Comparison of ENCODE assay signal across 16 cellular contexts in the genomic region with DNA sequence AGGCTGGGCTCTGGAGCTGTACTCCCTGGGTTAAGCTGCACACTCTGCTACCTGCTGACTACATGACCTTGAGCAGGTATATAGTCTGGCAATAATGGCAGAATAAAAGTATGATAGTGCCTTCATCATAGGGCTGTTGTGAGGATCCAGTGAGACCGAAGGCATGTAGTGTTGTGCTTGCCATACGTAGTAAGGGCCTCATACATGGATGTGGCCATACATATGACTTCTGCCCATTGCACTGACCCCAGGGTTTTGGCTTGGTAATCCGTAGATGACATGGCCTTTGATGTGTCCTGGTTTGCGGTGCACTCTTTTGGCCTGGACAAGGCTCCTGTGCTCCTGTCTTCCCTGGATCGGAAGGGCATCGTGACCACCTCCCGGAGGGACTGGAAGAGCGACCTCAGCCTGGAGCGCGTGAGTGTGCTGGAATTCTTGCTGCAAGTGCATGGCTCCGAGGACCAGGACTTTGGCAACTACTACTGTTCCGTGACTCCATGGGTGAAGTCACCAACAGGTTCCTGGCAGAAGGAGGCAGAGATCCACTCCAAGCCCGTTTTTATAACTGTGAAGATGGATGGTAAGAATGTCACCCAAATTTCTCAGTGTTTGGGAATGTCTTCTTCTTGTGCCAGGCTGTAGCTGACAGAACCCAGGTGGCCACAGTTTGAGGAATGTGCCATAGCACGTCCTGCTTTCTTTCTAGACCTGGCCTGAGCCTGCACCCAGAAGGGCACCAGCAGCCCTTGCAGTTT. TPM values are rescaled to one million over a fixed set of nuclear protein-coding genes. Genes with fewer than 3 reads are reported as not detected.
A peak's percentile ranks its signal among the peaks of the same experiment; 100 is the strongest.
DNase-seq lines count a peak whose midpoint lies in the region; ATAC-seq, FAIRE-seq and TF ChIP-seq lines count a peak whose summit lies in the region.
"Had no signal": no experiment of that assay in that cellular context is flagged by ENCODE, and none has a peak within 500 bp of the region (broad histone marks: within the 10 kb centered on the region; RNA-seq: fewer than 3 reads in every experiment).

No MANE protein-coding gene starts in this region.

- intact Hi-C loops in left ventricle myocardium inferior (cut with micrococcal nuclease) (no loop called here), transverse colon (cut with DNase I; ENCODE audit: low total_unique reads) (loop anchor here (5.0 kb wide), 1 partner anchor 67 kb away; no protein-coding TSS in a partner anchor), ascending aorta (cut with DNase I) (loop anchor here (5.0 kb wide), 1 partner anchor 72 kb away; no protein-coding TSS in a partner anchor)

- no peak overlapping the region for H2BK5ac ChIP-seq in trophoblast cell (ENCODE audit: low read depth, low read length, poor library complexity)

- H4K8ac ChIP-seq in trophoblast cell (ENCODE audit: low read depth, low read length) = no peak overlapping the region

- POLR2A ChIA-PET in naive thymus-derived CD8-positive, alpha-beta T cell (lab: Charles Lee) = interaction anchor here (0.6 to 3.0 kb wide), 2 partner anchors 75 to 317 kb away, joined by 3 to 16 read pairs; a partner anchor contains a TSS

- peak; percentile 92 for TF ChIP-seq EP300 in transverse colon (IDR thresholded peaks at IDR 0.05; ENCODE audit: low read depth)

- H4K12ac ChIP-seq in trophoblast cell (ENCODE audit: low read depth, low read length) = no peak overlapping the region

- H3K27ac Mint-ChIP-seq in naive thymus-derived CD8-positive, alpha-beta T cell = peak overlapping the region in 6 of 10 donors; percentile 40 to 86 (median 67)
- H3K27ac Mint-ChIP-seq in T-helper 17 cell = no peak overlapping the region
- H3K27ac Mint-ChIP-seq: H9 had no signal

- H3K18ac ChIP-seq in trophoblast cell (ENCODE audit: low read length) = no peak overlapping the region

- no peak for TF ChIP-seq POLR2A in transverse colon (IDR thresholded peaks at IDR 0.05)

- H3K36me3 ChIP-seq in bronchial epithelial cell (ENCODE audit: control insufficient read depth, insufficient read depth, low read length) = peaks cover 21% of the 10 kb centered on the region
- H3K36me3 ChIP-seq in left ventricle myocardium inferior = no peaks in the 10 kb centered on the region
- H3K36me3 ChIP-seq in transverse colon = no peaks in the 10 kb centered on the region
- no peaks in the 10 kb centered on the region for H3K36me3 ChIP-seq in ascending aorta
- peaks cover 19 to 22% of the 10 kb centered on the region in 2 experiments for H3K36me3 ChIP-seq in trophoblast cell (ENCODE audit: control insufficient read depth in 1 of 2, insufficient read depth in 2 of 2, low read length in 2 of 2)
- H3K36me3 ChIP-seq: BE2C had no signal

- DNase-seq in bronchial epithelial cell (ENCODE audit: low read depth) (no peak), left ventricle myocardium inferior (no peak), transverse colon (peak; percentile 23), T-helper 17 cell (no peak), ascending aorta (ENCODE audit: low spot score in 2 of 2) (no peak), trophoblast cell (no peak)
- no peak for DNase-seq in naive thymus-derived CD8-positive, alpha-beta T cell
- DNase-seq: BE2C; CD8-positive, alpha-beta memory T cell; H9; Kasumi-1; NCI-H1105 treated with DMSO at 0.1 percent for 48 hours; NCI-H187 treated with DMSO at 0.1 percent for 48 hours; NCI-H2171 treated with DMSO at 0.1 percent for 48 hours; NCI-H510A treated with DMSO at 0.1 percent for 48 hours had no signal

- no peak overlapping the region for H3K14ac ChIP-seq in trophoblast cell (ENCODE audit: low read length)

- H3K4me1 ChIP-seq in left ventricle myocardium inferior (peaks cover 46% of the 10 kb centered on the region), transverse colon (peaks cover 14 to 61% (median 40%) of the 10 kb centered on the region in 4 donors), ascending aorta (peaks cover 0 to 2% of the 10 kb centered on the region in 2 donors), trophoblast cell (ENCODE audit: control insufficient read depth in 1 of 2, insufficient read depth in 2 of 2, low read length in 2 of 2) (no peaks in the 10 kb centered on the region)
- H3K4me1 ChIP-seq: BE2C had no signal

- no peak overlapping the region for H3K4ac ChIP-seq in trophoblast cell (ENCODE audit: low read depth, low read length)

- H3K23ac ChIP-seq in trophoblast cell (ENCODE audit: low read length) = no peak overlapping the region

- H2BK12ac ChIP-seq in trophoblast cell (ENCODE audit: low read length) = no peak overlapping the region

- no peaks in the 10 kb centered on the region for H3K27me3 Mint-ChIP-seq in naive thymus-derived CD8-positive, alpha-beta T cell
- H3K27me3 Mint-ChIP-seq in T-helper 17 cell = no peaks in the 10 kb centered on the region
- H3K27me3 Mint-ChIP-seq: CD8-positive, alpha-beta memory T cell had no signal

- H3K4me3 Mint-ChIP-seq in naive thymus-derived CD8-positive, alpha-beta T cell = peak overlapping the region in 4 of 10 donors; percentile 33 to 58 (median 47)
- no peak overlapping the region for H3K4me3 Mint-ChIP-seq in T-helper 17 cell
- H3K4me3 Mint-ChIP-seq: H9 had no signal

- in situ Hi-C loops in transverse colon (cut with MboI; ENCODE audit: low pct_ligation_motif_present in 1 of 4, low pct_unique_long_range_greater_than_20kb in 1 of 4, low sequenced_read_pairs in 3 of 4) = no loop called here

- H2AK5ac ChIP-seq in trophoblast cell (ENCODE audit: low read length) = no peak overlapping the region

- 83% methylated on average over 14 of the region's 14 CpGs; no CpG with 5 or more reads in 1 of the 2 donors for WGBS in transverse colon (ENCODE audit: low coverage in 1 of 2), 2 donors
- no CpG with 5 or more reads among the region's 14 CpGs for WGBS in trophoblast cell (ENCODE audit: extremely low coverage, insufficient coverage, insufficient read length)

- no peaks in the 10 kb centered on the region for H3K36me3 Mint-ChIP-seq in naive thymus-derived CD8-positive, alpha-beta T cell
- no peaks in the 10 kb centered on the region for H3K36me3 Mint-ChIP-seq in T-helper 17 cell (ENCODE audit: low read depth)
- H3K36me3 Mint-ChIP-seq: CD8-positive, alpha-beta memory T cell had no signal

- no peaks in the 10 kb centered on the region for H3K79me1 ChIP-seq in trophoblast cell (ENCODE audit: low read length)

- H3K27ac ChIP-seq in left ventricle myocardium inferior (replicated peaks) (peak overlapping the region; percentile 79), transverse colon (peak overlapping the region; percentile 68 to 85 (median 70)), ascending aorta (no peak overlapping the region), trophoblast cell (ENCODE audit: low read depth, low read length) (no peak overlapping the region)

- ATAC-seq in naive thymus-derived CD8-positive, alpha-beta T cell = no peak
- ATAC-seq in T-helper 17 cell = no peak

- H4K91ac ChIP-seq in trophoblast cell (ENCODE audit: low read depth, low read length) = no peak overlapping the region

- H3K79me2 ChIP-seq in trophoblast cell (ENCODE audit: control insufficient read depth, insufficient read depth, low read length, poor library complexity) = no peaks in the 10 kb centered on the region

- no peak overlapping the region for H3K4me2 ChIP-seq in trophoblast cell (ENCODE audit: low read length)

- H2BK120ac ChIP-seq in trophoblast cell (ENCODE audit: insufficient read depth, low read length, poor library complexity) = no peak overlapping the region

- H3K27me3 ChIP-seq in bronchial epithelial cell (ENCODE audit: control insufficient read depth, insufficient read depth, low read length) (no peaks in the 10 kb centered on the region), left ventricle myocardium inferior (ENCODE audit: low read depth) (no peaks in the 10 kb centered on the region), transverse colon (no peaks in the 10 kb centered on the region), ascending aorta (no peaks in the 10 kb centered on the region), trophoblast cell (ENCODE audit: insufficient read depth, low read length) (no peaks in the 10 kb centered on the region)
- H3K27me3 ChIP-seq: BE2C had no signal

- peak; percentile 28 for FAIRE-seq in bronchial epithelial cell (lab: Jason Lieb, UNC)
- FAIRE-seq: RCC 7860 had no signal

- H2AFZ ChIP-seq in trophoblast cell (ENCODE audit: insufficient read depth, low read length, poor library complexity) = no peak overlapping the region

- no peak overlapping the region for H3K9ac ChIP-seq in trophoblast cell (ENCODE audit: low read length)

- no peaks in the 10 kb centered on the region for H3K9me3 ChIP-seq in left ventricle myocardium inferior (replicated peaks)
- no peaks in the 10 kb centered on the region for H3K9me3 ChIP-seq in transverse colon
- no peaks in the 10 kb centered on the region for H3K9me3 ChIP-seq in T-helper 17 cell (ENCODE audit: control insufficient read depth, low read length, poor library complexity, severe bottlenecking)
- no peaks in the 10 kb centered on the region for H3K9me3 ChIP-seq in ascending aorta
- no peaks in the 10 kb centered on the region for H3K9me3 ChIP-seq in trophoblast cell (ENCODE audit: insufficient read depth, low read depth, low read length)
- H3K9me3 ChIP-seq: BE2C had no signal

- H3K4me1 Mint-ChIP-seq in naive thymus-derived CD8-positive, alpha-beta T cell = peaks cover 24 to 65% (median 46%) of the 10 kb centered on the region in 4 donors
- peaks cover 29% of the 10 kb centered on the region for H3K4me1 Mint-ChIP-seq in T-helper 17 cell

- TF ChIP-seq CTCF in bronchial epithelial cell (IDR thresholded peaks at IDR 0.05; ENCODE audit: insufficient read depth, low read length, severe bottlenecking) = no peak
- TF ChIP-seq CTCF in left ventricle myocardium inferior (IDR thresholded peaks at IDR 0.05; ENCODE audit: borderline replicate concordance) = no peak
- TF ChIP-seq CTCF in transverse colon (IDR thresholded peaks at IDR 0.05) = no peak
- TF ChIP-seq CTCF in ascending aorta (IDR thresholded peaks at IDR 0.05) = no peak

- no peaks in the 10 kb centered on the region for H3K9me3 Mint-ChIP-seq in naive thymus-derived CD8-positive, alpha-beta T cell
- H3K9me3 Mint-ChIP-seq: CD8-positive, alpha-beta memory T cell; H9 had no signal

- H3K4me3 ChIP-seq in bronchial epithelial cell (ENCODE audit: low read depth, low read length) (no peak overlapping the region), left ventricle myocardium inferior (no peak overlapping the region), transverse colon (no peak overlapping the region), ascending aorta (no peak overlapping the region), trophoblast cell (ENCODE audit: low read depth, low read length) (no peak overlapping the region)

RNA-seq across cellular contexts. Expression of a gene that starts 17.0 kb away (rescaled TPM):
- total RNA-seq in bronchial epithelial cell (0.53 and 0.90 TPM in 2 replicates), left ventricle myocardium inferior (0.74 TPM), transverse colon (10 to 100 TPM in 1 of 4 donors, 1 to 10 TPM in 2, under 1 TPM in 1; 0.40 to 24.3 (median 4.0) TPM), T-helper 17 cell (1 to 10 TPM; 1.9 to 5.7 TPM), ascending aorta (not detected)
- total RNA-seq in naive thymus-derived CD8-positive, alpha-beta T cell = not detected
- polyA plus RNA-seq in naive thymus-derived CD8-positive, alpha-beta T cell = 10 to 100 TPM; 28.4 to 39.2 (median 37.0) TPM
- 0.82 and 1.3 TPM in 2 replicates for polyA plus RNA-seq in trophoblast cell (2013)

Comparison
In these comparisons a context has a peak if more than half of its experiments do, and no peak if none do; other contexts are left out.
1. H3K27ac ChIP-seq: peak in left ventricle myocardium inferior (single experiment) and transverse colon (4 of 4); none in ascending aorta (0 of 2) and trophoblast cell (single experiment).